In genomic region chr3:12830785-12831581, GRCh38 we compare ENCODE assay signal across 9 cellular contexts. TPM values are rescaled to one million over a fixed set of nuclear protein-coding genes. Genes with fewer than 3 reads are reported as not detected.
DNase-seq lines count a peak whose midpoint lies in the region; ATAC-seq and TF ChIP-seq lines count a peak whose summit lies in the region.
"Had no signal": no experiment of that assay in that cellular context is flagged by ENCODE, and none has a peak within 500 bp of the region (broad histone marks: within the 10 kb centered on the region; RNA-seq: fewer than 3 reads in every experiment).

No MANE protein-coding gene starts in this region.

- H3K9me3 Mint-ChIP-seq in activated CD8-positive, alpha-beta T cell treated with anti-CD3 and anti-CD28 coated beads for 36 hours, result no peaks in the 10 kb centered on the region
- H3K9me3 Mint-ChIP-seq: natural killer cell treated with Interleukin-12 subunit alpha and Interleukin-12 subunit beta and Interleukin-15 and Interleukin-18, amount 100 ng/mL, for 72 hours had no signal

- H3K4me3 ChIP-seq in A673 (ENCODE audit: low read depth, low read length, poor library complexity, severe bottlenecking) (no peak overlapping the region), uterus (no peak overlapping the region)

- H3K36me3 Mint-ChIP-seq in activated CD8-positive, alpha-beta T cell treated with anti-CD3 and anti-CD28 coated beads for 36 hours (ENCODE audit: low read depth), result peaks cover 36% of the 10 kb centered on the region

- no peak for DNase-seq in A673 (ENCODE audit: low spot score)
- peak; percentile 13 for DNase-seq in EL
- no peak for DNase-seq in activated CD8-positive, alpha-beta T cell treated with anti-CD3 and anti-CD28 coated beads for 36 hours
- peak; percentile 64 for DNase-seq in left kidney (ENCODE audit: low read depth, low spot score)
- DNase-seq in uterus, result no peak
- DNase-seq in NCI-H446 (lab: John Stamatoyannopoulos, UW), result no peak

- no peaks in the 10 kb centered on the region for H3K27me3 Mint-ChIP-seq in activated CD8-positive, alpha-beta T cell treated with anti-CD3 and anti-CD28 coated beads for 36 hours
- H3K27me3 Mint-ChIP-seq: natural killer cell treated with Interleukin-12 subunit alpha and Interleukin-12 subunit beta and Interleukin-15 and Interleukin-18, amount 100 ng/mL, for 72 hours had no signal

- TF ChIP-seq CTCF in A673 (conservative IDR thresholded peaks at IDR 0.05; ENCODE audit: low read depth, low read length), result peak; percentile 28; the same call in 1 of the 2 replicates
- peak; percentile 49 for TF ChIP-seq CTCF in activated CD8-positive, alpha-beta T cell treated with anti-CD3 and anti-CD28 coated beads for 36 hours (IDR thresholded peaks at IDR 0.05)
- TF ChIP-seq CTCF in uterus (IDR thresholded peaks at IDR 0.05), result no peak

- no peaks in the 10 kb centered on the region for H3K27me3 ChIP-seq in A673 (replicated peaks; ENCODE audit: insufficient read depth, low read depth, low read length, poor library complexity)
- no peaks in the 10 kb centered on the region for H3K27me3 ChIP-seq in uterus

- BruUV-seq in A673 (replicated peaks; lab: Mats Ljungman, UMichigan), result no TSS peak

- intact Hi-C loops in A673 (cut with micrococcal nuclease; ENCODE audit: unreplicated experiment), result no loop called here
- intact Hi-C loops in activated CD8-positive, alpha-beta T cell treated with anti-CD3 and anti-CD28 coated beads for 36 hours (cut with micrococcal nuclease), result no loop called here
- intact Hi-C loops in uterus (cut with DNase I; ENCODE audit: low total_unique reads), result no loop called here

- H3K4me1 ChIP-seq in A673 (ENCODE audit: insufficient read depth, low read length, poor library complexity, severe bottlenecking) (no peaks in the 10 kb centered on the region), uterus (no peaks in the 10 kb centered on the region)

- POLR2A ChIA-PET in A673 (lab: Charles Lee; ENCODE audit: low non-redundant PET), result interaction anchor here (0.7 kb wide), 1 partner anchor 210 kb away, joined by 4 read pairs; no protein-coding TSS in a partner anchor
- POLR2A ChIA-PET in activated CD8-positive, alpha-beta T cell treated with anti-CD3 and anti-CD28 coated beads for 36 hours (lab: Charles Lee), result interaction anchor here (1.0 to 9.5 kb wide), 5 partner anchors 9 to 34 kb away, joined by 3 to 155 read pairs (median 12); partner anchors contain the start of genes CAND2 and RPL32

- peak; percentile 8 for ATAC-seq in activated CD8-positive, alpha-beta T cell treated with anti-CD3 and anti-CD28 coated beads for 36 hours
- ATAC-seq in HG02678 (IDR thresholded peaks at IDR 0.05; ENCODE audit: unreplicated experiment) (no peak), GM21717 (IDR thresholded peaks at IDR 0.05; ENCODE audit: unreplicated experiment) (no peak)

- no peak overlapping the region for H3K4me3 Mint-ChIP-seq in activated CD8-positive, alpha-beta T cell treated with anti-CD3 and anti-CD28 coated beads for 36 hours
- H3K4me3 Mint-ChIP-seq: natural killer cell treated with Interleukin-12 subunit alpha and Interleukin-12 subunit beta and Interleukin-15 and Interleukin-18, amount 100 ng/mL, for 72 hours had no signal

- H3K36me3 ChIP-seq in A673 (ENCODE audit: insufficient read depth, low read length, poor library complexity, severe bottlenecking), result peaks cover 55% of the 10 kb centered on the region
- H3K36me3 ChIP-seq in uterus, result no peaks in the 10 kb centered on the region

- no peak for TF ChIP-seq POLR2A in uterus (IDR thresholded peaks at IDR 0.05)

- H3K27ac ChIP-seq in A673 (ENCODE audit: low read depth, low read length, poor library complexity, severe bottlenecking), result peak overlapping the region; percentile 46
- H3K27ac ChIP-seq in uterus, result no peak overlapping the region

- H3K27ac Mint-ChIP-seq in activated CD8-positive, alpha-beta T cell treated with anti-CD3 and anti-CD28 coated beads for 36 hours, result no peak overlapping the region

- H3K4me1 Mint-ChIP-seq in activated CD8-positive, alpha-beta T cell treated with anti-CD3 and anti-CD28 coated beads for 36 hours (ENCODE audit: low read depth), result no peaks in the 10 kb centered on the region

- CTCF ChIA-PET in A673 (lab: Charles Lee), result interaction anchor here (1.1 kb wide), 1 partner anchor 21 kb away, joined by 12 read pairs; no protein-coding TSS in a partner anchor
- CTCF ChIA-PET in activated CD8-positive, alpha-beta T cell treated with anti-CD3 and anti-CD28 coated beads for 36 hours (lab: Charles Lee), result interaction anchor here (0.9 to 4.3 kb wide), 5 partner anchors 8 to 21 kb away, joined by 3 to 36 read pairs (median 4); partner anchors contain the start of gene RPL32

- H3K9me3 ChIP-seq in A673 (ENCODE audit: low read depth, low read length, poor library complexity, severe bottlenecking), result no peaks in the 10 kb centered on the region
- H3K9me3 ChIP-seq in uterus, result no peaks in the 10 kb centered on the region

RNA-seq across cellular contexts. Expression of gene RPL32, which starts 10.4 kb away (rescaled TPM):
- total RNA-seq in A673 (2021), result 1,684 and 1,701 TPM in 2 replicates
- total RNA-seq in activated CD8-positive, alpha-beta T cell treated with anti-CD3 and anti-CD28 coated beads for 36 hours, result 1,000 to 10,000 TPM; 2,861 to 2,981 TPM
- total RNA-seq in uterus, result 1,000 to 10,000 TPM in 3 of 4 donors, 100 to 1,000 TPM in 1; 538 to 9,435 (median 3,478) TPM

RNA-seq across cellular contexts. Expression of gene CAND2, which starts 34.5 kb away (rescaled TPM):
- total RNA-seq in A673 (2021) (7.6 and 8.2 TPM in 2 replicates), uterus (10 to 100 TPM in 3 of 4 donors, 1 to 10 TPM in 1; 6.8 to 42.0 (median 22.1) TPM)
- 1 to 10 TPM; 1.5 to 1.9 TPM for total RNA-seq in activated CD8-positive, alpha-beta T cell treated with anti-CD3 and anti-CD28 coated beads for 36 hours

Comparison
In these comparisons a context has a peak if more than half of its experiments do, and no peak if none do; other contexts are left out.
1. DNase-seq: peak in EL (single experiment) and left kidney (single experiment); none in A673 (single experiment), activated CD8-positive, alpha-beta T cell treated with anti-CD3 and anti-CD28 coated beads for 36 hours (single experiment), uterus (0 of 2) and NCI-H446 (0 of 2).
2. CTCF ChIP-seq: peak in A673 (single experiment) and activated CD8-positive, alpha-beta T cell treated with anti-CD3 and anti-CD28 coated beads for 36 hours (single experiment); none in uterus (0 of 4).